In the genomic region with DNA sequence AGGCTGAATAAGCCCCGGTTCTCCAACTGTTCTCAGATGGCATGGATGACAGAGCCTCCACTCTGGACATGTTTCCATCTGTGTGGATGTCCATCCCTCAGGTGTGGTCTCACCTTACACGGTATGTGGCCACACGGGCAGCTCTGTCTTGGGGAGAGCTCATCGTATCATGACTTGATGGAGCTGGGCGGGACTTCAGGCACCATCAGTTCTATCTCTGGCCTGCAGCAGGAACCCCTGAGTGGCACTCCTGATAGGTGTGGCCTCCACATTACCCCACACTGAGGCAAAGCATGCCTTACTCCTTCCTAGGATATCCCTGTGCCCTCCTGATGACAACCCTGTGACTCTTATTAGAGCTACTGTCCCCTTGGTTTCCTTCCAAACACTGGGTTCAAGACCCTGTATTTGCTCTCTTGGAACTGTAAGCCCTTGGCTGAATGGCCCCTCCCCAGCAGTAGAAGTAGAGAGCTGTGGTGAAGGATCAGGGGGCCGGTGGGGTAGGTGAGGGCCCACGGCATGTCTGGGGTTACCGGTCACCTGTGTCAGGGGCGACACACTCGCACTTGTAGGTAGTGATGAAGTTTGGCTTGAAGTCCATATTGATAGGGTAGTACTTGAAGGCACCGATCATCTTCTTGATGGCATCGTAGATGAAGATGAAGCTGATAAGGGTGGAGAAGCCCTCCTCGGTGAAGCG, we compare ENCODE assay signal across 21 cellular contexts. TPM values are rescaled to one million over a fixed set of nuclear protein-coding genes. Genes with fewer than 3 reads are reported as not detected.
A peak's percentile ranks its signal among the peaks of the same experiment; 100 is the strongest.
DNase-seq lines count a peak whose midpoint lies in the region; ATAC-seq and TF ChIP-seq lines count a peak whose summit lies in the region.
"Had no signal": no experiment of that assay in that cellular context is flagged by ENCODE, and none has a peak within 500 bp of the region (broad histone marks: within the 10 kb centered on the region; RNA-seq: fewer than 3 reads in every experiment).

No MANE protein-coding gene starts in this region.

- no peak overlapping the region for H2BK15ac ChIP-seq in mesendoderm (replicated peaks; ENCODE audit: low read depth)

- ATAC-seq in stimulated activated naive CD8-positive, alpha-beta T cell treated with anti-CD3 and anti-CD28 coated beads, Interleukin-15, amount 100 ng/mL, for 72 hours, result no peak
- no peak for ATAC-seq in stimulated activated naive CD8-positive, alpha-beta T cell treated with anti-CD3 and anti-CD28 coated beads, Interleukin-15, Interleukin-2, amounts not matched to agents 100 U/mL and 50 U/mL, for 24 hours
- ATAC-seq: GM12878, HCT116 had no signal

- no peaks in the 10 kb centered on the region for H3K36me3 Mint-ChIP-seq in chondrocyte (ENCODE audit: low read depth)
- H3K36me3 Mint-ChIP-seq in progenitor cell of endocrine pancreas (ENCODE audit: insufficient read depth), result no peaks in the 10 kb centered on the region
- H3K36me3 Mint-ChIP-seq: CD14-positive monocyte had no signal

- no CpG with 5 or more reads among the region's 14 CpGs for WGBS in mesendoderm (ENCODE audit: extremely low coverage, insufficient coverage, low lambda C conversion rate)
- WGBS in suprapubic skin, result 96% methylated on average over 14 of the region's 14 CpGs

- H3K4me3 Mint-ChIP-seq in stimulated activated naive CD8-positive, alpha-beta T cell treated with anti-CD3 and anti-CD28 coated beads, Interleukin-15, amount 100 ng/mL, for 72 hours, result no peak overlapping the region
- no peak overlapping the region for H3K4me3 Mint-ChIP-seq in chondrocyte (ENCODE audit: unreplicated experiment)
- H3K4me3 Mint-ChIP-seq in progenitor cell of endocrine pancreas (ENCODE audit: low read depth), result no peak overlapping the region
- H3K4me3 Mint-ChIP-seq: B cell; CD14-positive monocyte; CD4-positive, alpha-beta T cell; CD8-positive, alpha-beta memory T cell; H9 had no signal

- H4K20me1 ChIP-seq in osteoblast (ENCODE audit: insufficient read depth, low read length), result no peaks in the 10 kb centered on the region
- H4K20me1 ChIP-seq: BLaER1 had no signal

- no peaks in the 10 kb centered on the region for H3K4me1 Mint-ChIP-seq in stimulated activated naive CD8-positive, alpha-beta T cell treated with anti-CD3 and anti-CD28 coated beads, Interleukin-15, amount 100 ng/mL, for 72 hours
- H3K4me1 Mint-ChIP-seq in chondrocyte (ENCODE audit: low read depth), result no peaks in the 10 kb centered on the region
- no peaks in the 10 kb centered on the region for H3K4me1 Mint-ChIP-seq in progenitor cell of endocrine pancreas (ENCODE audit: low read depth)
- H3K4me1 Mint-ChIP-seq: H9 had no signal

- H3K4me1 ChIP-seq in osteoblast (ENCODE audit: insufficient read depth, low read length), result no peaks in the 10 kb centered on the region
- H3K4me1 ChIP-seq in mesendoderm (ENCODE audit: control insufficient read depth, low read depth, low read length), result no peaks in the 10 kb centered on the region
- no peaks in the 10 kb centered on the region for H3K4me1 ChIP-seq in suprapubic skin

- H3K27me3 Mint-ChIP-seq in stimulated activated naive CD8-positive, alpha-beta T cell treated with anti-CD3 and anti-CD28 coated beads, Interleukin-15, amount 100 ng/mL, for 72 hours, result no peaks in the 10 kb centered on the region
- peaks cover 2% of the 10 kb centered on the region for H3K27me3 Mint-ChIP-seq in chondrocyte (ENCODE audit: low read depth)
- no peaks in the 10 kb centered on the region for H3K27me3 Mint-ChIP-seq in progenitor cell of endocrine pancreas
- H3K27me3 Mint-ChIP-seq: B cell; CD4-positive, alpha-beta T cell had no signal

- no peak for DNase-seq in stimulated activated naive CD8-positive, alpha-beta T cell treated with anti-CD3 and anti-CD28 coated beads, Interleukin-15, amount 100 ng/mL, for 72 hours
- DNase-seq in stimulated activated naive CD8-positive, alpha-beta T cell treated with anti-CD3 and anti-CD28 coated beads, Interleukin-15, Interleukin-2, amounts not matched to agents 100 U/mL and 50 U/mL, for 24 hours, result no peak
- DNase-seq in chondrocyte (ENCODE audit: low spot score) (peak; percentile 42), osteoblast (ENCODE audit: insufficient read length, low spot score, missing footprints) (peak; percentile 23), mesendoderm (no peak), suprapubic skin (ENCODE audit: low spot score in 2 of 2) (no peak), progenitor cell of endocrine pancreas (ENCODE audit: low spot score, unreplicated experiment) (no peak)
- no peak for DNase-seq in stimulated activated naive CD4-positive, alpha-beta T cell (lab: John Stamatoyannopoulos, UW)
- DNase-seq: CD4-positive, alpha-beta T cell; CD8-positive, alpha-beta memory T cell; DMS 273 treated with DMSO at 0.1 percent for 48 hours; DMS79; EL; GM23248; H9 had no signal

- TF ChIP-seq POLR2A in suprapubic skin (IDR thresholded peaks at IDR 0.05), result no peak

- H3K27ac ChIP-seq in osteoblast (ENCODE audit: low read depth, low read length), result no peak overlapping the region
- no peak overlapping the region for H3K27ac ChIP-seq in mesendoderm (ENCODE audit: low read depth, low read length)
- no peak overlapping the region for H3K27ac ChIP-seq in suprapubic skin
- H3K27ac ChIP-seq: 22Rv1, BLaER1, GM23248 had no signal

- no peaks in the 10 kb centered on the region for H3K79me1 ChIP-seq in mesendoderm (ENCODE audit: low read length)

- H3K27ac Mint-ChIP-seq in stimulated activated naive CD8-positive, alpha-beta T cell treated with anti-CD3 and anti-CD28 coated beads, Interleukin-15, amount 100 ng/mL, for 72 hours, result peak overlapping the region; percentile 21 to 35
- H3K27ac Mint-ChIP-seq in chondrocyte (ENCODE audit: unreplicated experiment), result no peak overlapping the region
- no peak overlapping the region for H3K27ac Mint-ChIP-seq in progenitor cell of endocrine pancreas
- H3K27ac Mint-ChIP-seq: B cell; CD14-positive monocyte; CD4-positive, alpha-beta T cell; CD8-positive, alpha-beta memory T cell had no signal

- H2AK5ac ChIP-seq in mesendoderm (ENCODE audit: low read length), result no peak overlapping the region

- H3K9me3 ChIP-seq in osteoblast (ENCODE audit: low read depth, low read length), result no peaks in the 10 kb centered on the region
- no peaks in the 10 kb centered on the region for H3K9me3 ChIP-seq in suprapubic skin
- H3K9me3 ChIP-seq: BLaER1 had no signal

- no peaks in the 10 kb centered on the region for H3K9me3 Mint-ChIP-seq in stimulated activated naive CD8-positive, alpha-beta T cell treated with anti-CD3 and anti-CD28 coated beads, Interleukin-15, amount 100 ng/mL, for 72 hours
- H3K9me3 Mint-ChIP-seq in chondrocyte (ENCODE audit: low read depth) (no peaks in the 10 kb centered on the region), progenitor cell of endocrine pancreas (ENCODE audit: low read depth) (no peaks in the 10 kb centered on the region)
- H3K9me3 Mint-ChIP-seq: CD4-positive, alpha-beta T cell; CD8-positive, alpha-beta memory T cell; H9 had no signal

- H3K9ac ChIP-seq in mesendoderm (ENCODE audit: low read length), result no peak overlapping the region
- H3K9ac ChIP-seq: BLaER1, GM23248 had no signal

- TF ChIP-seq EP300 in suprapubic skin (IDR thresholded peaks at IDR 0.05), result no peak

- TF ChIP-seq CTCF in chondrocyte (IDR thresholded peaks at IDR 0.05), result no peak
- no peak for TF ChIP-seq CTCF in osteoblast (IDR thresholded peaks at IDR 0.05; ENCODE audit: extremely low read depth, low read depth, low read length)
- no peak for TF ChIP-seq CTCF in suprapubic skin (IDR thresholded peaks at IDR 0.05)
- no peak for TF ChIP-seq CTCF in progenitor cell of endocrine pancreas (IDR thresholded peaks at IDR 0.05; ENCODE audit: unreplicated experiment)

- H2AFZ ChIP-seq in osteoblast (ENCODE audit: low read length), result no peak overlapping the region
- H2AFZ ChIP-seq: GM23248 had no signal

- no peak overlapping the region for H2BK5ac ChIP-seq in mesendoderm (ENCODE audit: low read length)

- no peak overlapping the region for H3K4me2 ChIP-seq in osteoblast (ENCODE audit: insufficient read depth, low read length)
- no peak overlapping the region for H3K4me2 ChIP-seq in mesendoderm (ENCODE audit: low read length)
- H3K4me2 ChIP-seq: BLaER1 had no signal

- no peak overlapping the region for H3K18ac ChIP-seq in mesendoderm (ENCODE audit: low read length)

- no peak overlapping the region for H2BK120ac ChIP-seq in mesendoderm (ENCODE audit: low read depth, low read length)

- H3K79me2 ChIP-seq in osteoblast (ENCODE audit: insufficient read depth, low read length) (no peaks in the 10 kb centered on the region), mesendoderm (ENCODE audit: control insufficient read depth, insufficient read depth, low read length) (no peaks in the 10 kb centered on the region)

- H3K36me3 ChIP-seq in osteoblast (ENCODE audit: insufficient read depth, low read length) (no peaks in the 10 kb centered on the region), mesendoderm (ENCODE audit: control insufficient read depth, insufficient read depth, low read length) (no peaks in the 10 kb centered on the region), suprapubic skin (peaks cover 8% of the 10 kb centered on the region)
- H3K36me3 ChIP-seq: BLaER1 had no signal

- no peak overlapping the region for H3K23ac ChIP-seq in mesendoderm (ENCODE audit: low read length)

- no peak overlapping the region for H4K8ac ChIP-seq in mesendoderm (ENCODE audit: low read depth, low read length)

- H4K5ac ChIP-seq in mesendoderm (ENCODE audit: low read length), result no peak overlapping the region

- no peaks in the 10 kb centered on the region for H3K27me3 ChIP-seq in osteoblast (ENCODE audit: insufficient read depth, low read length)
- H3K27me3 ChIP-seq in mesendoderm (ENCODE audit: insufficient read depth, low read length, poor library complexity), result no peaks in the 10 kb centered on the region
- no peaks in the 10 kb centered on the region for H3K27me3 ChIP-seq in suprapubic skin
- H3K27me3 ChIP-seq: BLaER1 had no signal

- H3K56ac ChIP-seq in mesendoderm (ENCODE audit: low read length), result no peak overlapping the region

- H3K4me3 ChIP-seq in osteoblast (ENCODE audit: insufficient read depth, low read length) (no peak overlapping the region), mesendoderm (ENCODE audit: low read length) (no peak overlapping the region), suprapubic skin (no peak overlapping the region)
- H3K4me3 ChIP-seq: BLaER1, GM12878, GM23248 had no signal

- H3K4ac ChIP-seq in mesendoderm (ENCODE audit: low read depth, low read length), result no peak overlapping the region

RNA-seq across cellular contexts. Expression of gene MTHFD2, which starts 48.2 kb away (rescaled TPM):
- 74.0 to 366 TPM (median 363 TPM) in 3 replicates for total RNA-seq in chondrocyte
- total RNA-seq in osteoblast, result 261 and 268 TPM in 2 replicates
- 188 TPM for polyA plus RNA-seq in mesendoderm (2013, experiment 1 of 2)
- 198 TPM for polyA plus RNA-seq in mesendoderm (2013, experiment 2 of 2)
- 10 to 100 TPM; 15.5 to 28.1 (median 17.5) TPM for total RNA-seq in suprapubic skin
- 64.9 and 71.2 TPM in 2 replicates for total RNA-seq in progenitor cell of endocrine pancreas

Comparison
In these comparisons a context has a peak if more than half of its experiments do, and no peak if none do; other contexts are left out.
1. DNase-seq: peak in chondrocyte (single experiment) and osteoblast (single experiment); none in stimulated activated naive CD8-positive, alpha-beta T cell treated with anti-CD3 and anti-CD28 coated beads, Interleukin-15, amount 100 ng/mL, for 72 hours (0 of 2), stimulated activated naive CD8-positive, alpha-beta T cell treated with anti-CD3 and anti-CD28 coated beads, Interleukin-15, Interleukin-2, amounts not matched to agents 100 U/mL and 50 U/mL, for 24 hours (single experiment), stimulated activated naive CD4-positive, alpha-beta T cell (0 of 6), mesendoderm (single experiment), suprapubic skin (0 of 2) and progenitor cell of endocrine pancreas (single experiment).
2. H3K27ac Mint-ChIP-seq: peak in stimulated activated naive CD8-positive, alpha-beta T cell treated with anti-CD3 and anti-CD28 coated beads, Interleukin-15, amount 100 ng/mL, for 72 hours (2 of 2); none in chondrocyte (single experiment) and progenitor cell of endocrine pancreas (single experiment).